In the genomic region with DNA sequence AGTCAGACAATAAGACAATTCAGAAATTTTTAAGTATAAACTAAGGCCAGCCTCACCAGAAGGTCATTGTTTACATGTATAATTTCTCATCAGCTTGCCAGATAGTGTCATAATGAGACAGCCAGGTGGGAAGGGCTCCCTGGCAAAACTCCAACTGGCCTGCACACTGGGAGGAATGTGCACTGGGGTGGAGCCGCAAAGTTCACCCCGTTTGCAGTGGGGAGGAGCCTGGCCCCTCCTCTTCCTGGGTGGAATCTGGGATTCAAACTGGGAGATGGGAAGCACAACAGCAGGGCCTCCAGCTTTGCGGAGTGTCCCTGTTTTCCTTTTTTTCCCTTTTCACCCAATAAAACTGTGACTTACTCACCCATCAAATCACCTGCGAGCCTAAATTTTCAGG, we compare ENCODE assay signal across 16 cellular contexts.
DNase-seq lines count a peak whose midpoint lies in the region; ATAC-seq and TF ChIP-seq lines count a peak whose summit lies in the region.
"Had no signal": no experiment of that assay in that cellular context is flagged by ENCODE, and none has a peak within 500 bp of the region (broad histone marks: within the 10 kb centered on the region; RNA-seq: fewer than 3 reads in every experiment).

No MANE protein-coding gene starts in this region.

- H3K27ac Mint-ChIP-seq in Calu3 (ENCODE audit: unreplicated experiment): peak overlapping the region; percentile 9
- H3K27ac Mint-ChIP-seq: activated CD4-positive, alpha-beta memory T cell treated with anti-CD3 and anti-CD28 coated beads for 36 hours; activated naive CD4-positive, alpha-beta T cell treated with anti-CD3 and anti-CD28 coated beads, Interleukin-2, amount 50 U/mL, for 72 hours had no signal

- BruUV-seq in Calu3 (replicated peaks; lab: Mats Ljungman, UMichigan): no TSS peak

- no peak for TF ChIP-seq CTCF in Calu3 (IDR thresholded peaks at IDR 0.05; ENCODE audit: unreplicated experiment)

- H3K27me3 Mint-ChIP-seq in Calu3 (ENCODE audit: unreplicated experiment): no peaks in the 10 kb centered on the region
- H3K27me3 Mint-ChIP-seq: activated CD4-positive, alpha-beta memory T cell treated with anti-CD3 and anti-CD28 coated beads for 36 hours had no signal

- H3K4me3 Mint-ChIP-seq in Calu3 (ENCODE audit: low read depth, unreplicated experiment): no peak overlapping the region
- H3K4me3 Mint-ChIP-seq: activated CD4-positive, alpha-beta memory T cell treated with anti-CD3 and anti-CD28 coated beads for 36 hours; activated T-cell treated with anti-CD3 and anti-CD28 coated beads, Interleukin-2, amount 50 U/mL, for 4 hours had no signal

- CTCF ChIA-PET in Calu3 (lab: Charles Lee): no interaction called here

- DNase-seq in Calu3 (peak; percentile 44), LoVo (ENCODE audit: low spot score) (peak; percentile 1), NCI-H748 treated with DMSO at 0.1 percent for 48 hours (lab: John Stamatoyannopoulos, UW) (peak; percentile 58), kidney tubule cell (ENCODE audit: low spot score) (peak; percentile 57), retina (no peak), GF-D8 (lab: John Stamatoyannopoulos, UW) (no peak), SIG-M5 (lab: John Stamatoyannopoulos, UW) (no peak)
- DNase-seq: activated CD4-positive, alpha-beta memory T cell treated with anti-CD3 and anti-CD28 coated beads for 36 hours; activated T-cell treated with anti-CD3 and anti-CD28 coated beads, Interleukin-2, amount 50 U/mL, for 4 hours; H7; hippocampal formation; midbrain; OCI-M1 had no signal

- intact Hi-C loops in Calu3 (cut with micrococcal nuclease; ENCODE audit: unreplicated experiment): no loop called here

- H3K9me3 Mint-ChIP-seq in Calu3 (ENCODE audit: low read depth, unreplicated experiment): no peaks in the 10 kb centered on the region
- H3K9me3 Mint-ChIP-seq: activated CD4-positive, alpha-beta memory T cell treated with anti-CD3 and anti-CD28 coated beads for 36 hours; activated naive CD4-positive, alpha-beta T cell treated with anti-CD3 and anti-CD28 coated beads, Interleukin-2, amount 50 U/mL, for 72 hours; activated T-cell treated with anti-CD3 and anti-CD28 coated beads, Interleukin-2, amount 50 U/mL, for 4 hours had no signal

- no peaks in the 10 kb centered on the region for H3K36me3 Mint-ChIP-seq in Calu3 (ENCODE audit: insufficient read depth, unreplicated experiment)
- H3K36me3 Mint-ChIP-seq: activated CD4-positive, alpha-beta memory T cell treated with anti-CD3 and anti-CD28 coated beads for 36 hours; activated naive CD4-positive, alpha-beta T cell treated with anti-CD3 and anti-CD28 coated beads, Interleukin-2, amount 50 U/mL, for 72 hours had no signal

- peaks cover 13% of the 10 kb centered on the region for H3K4me1 Mint-ChIP-seq in Calu3 (ENCODE audit: low read depth, unreplicated experiment)

- ATAC-seq in HG03139 (IDR thresholded peaks at IDR 0.05; ENCODE audit: unreplicated experiment): no peak
- ATAC-seq: activated naive CD4-positive, alpha-beta T cell treated with anti-CD3 and anti-CD28 coated beads, Interleukin-2, amount 50 U/mL, for 72 hours; activated T-cell treated with anti-CD3 and anti-CD28 coated beads, Interleukin-2, amount 50 U/mL, for 4 hours; body of pancreas had no signal

Comparison
In these comparisons a context has a peak if more than half of its experiments do, and no peak if none do; other contexts are left out.
1. DNase-seq: peak in Calu3 (single experiment), LoVo (single experiment), NCI-H748 treated with DMSO at 0.1 percent for 48 hours (single experiment) and kidney tubule cell (single experiment); none in retina (single experiment), GF-D8 (single experiment) and SIG-M5 (single experiment).